Comparison of ENCODE assay signal across 8 cellular contexts in genomic region chr3:149339931-149340309, GRCh38. TPM values are rescaled to one million over a fixed set of nuclear protein-coding genes. Genes with fewer than 3 reads are reported as not detected.
A peak's percentile ranks its signal among the peaks of the same experiment; 100 is the strongest.
DNase-seq lines count a peak whose midpoint lies in the region; ATAC-seq, FAIRE-seq and TF ChIP-seq lines count a peak whose summit lies in the region.

No MANE protein-coding gene starts in this region.

- H2BK5ac ChIP-seq in trophoblast cell (ENCODE audit: low read depth, low read length, poor library complexity), result no peak overlapping the region

- no peak overlapping the region for H3K4ac ChIP-seq in trophoblast cell (ENCODE audit: low read depth, low read length)

- CTCF ChIA-PET in HEK293 (lab: Yijun Ruan, JAX), result interaction anchor here (1.0 to 1.3 kb wide), 2 partner anchors 9 to 12 kb away, joined by 3 to 5 read pairs; no protein-coding TSS in a partner anchor

- H3K4me1 ChIP-seq in HEK293 (ENCODE audit: control insufficient read depth, insufficient read depth, low read length) (no peaks in the 10 kb centered on the region), trophoblast cell (ENCODE audit: control insufficient read depth in 1 of 2, insufficient read depth in 2 of 2, low read length in 2 of 2) (peaks cover 0 to 2% of the 10 kb centered on the region in 2 experiments)

- H2BK12ac ChIP-seq in trophoblast cell (ENCODE audit: low read length), result no peak overlapping the region

- no peak overlapping the region for H3K18ac ChIP-seq in trophoblast cell (ENCODE audit: low read length)

- no peak overlapping the region for H3K23ac ChIP-seq in trophoblast cell (ENCODE audit: low read length)

- H2AK5ac ChIP-seq in trophoblast cell (ENCODE audit: low read length), result no peak overlapping the region

- H3K27me3 ChIP-seq in trophoblast cell (ENCODE audit: insufficient read depth, low read length), result no peaks in the 10 kb centered on the region

- H2AFZ ChIP-seq in trophoblast cell (ENCODE audit: insufficient read depth, low read length, poor library complexity), result no peak overlapping the region

- no peak for FAIRE-seq in D721Med (lab: Jason Lieb, UNC)

- POLR2A ChIA-PET in HEK293 (lab: Yijun Ruan, JAX), result no interaction called here

- peak overlapping the region; percentile 80 for H2BK120ac ChIP-seq in trophoblast cell (ENCODE audit: insufficient read depth, low read length, poor library complexity)

- no peak for ATAC-seq in HG02885 (IDR thresholded peaks at IDR 0.05; ENCODE audit: poor library complexity, unreplicated experiment)

- no CpG with 5 or more reads among the region's 5 CpGs for WGBS in trophoblast cell (ENCODE audit: extremely low coverage, insufficient coverage, insufficient read length)

- peak; percentile 89 to 91 for DNase-seq in SHP77 (lab: John Stamatoyannopoulos, UW)
- peak; percentile 80 for DNase-seq in fibroblast of the conjunctiva (ENCODE audit: low read depth)
- DNase-seq in trophoblast cell, result peak; percentile 95 to 98
- no peak for DNase-seq in HUDEP-2 (lab: John Stamatoyannopoulos, UW; ENCODE audit: unreplicated experiment in 76 of 76)
- DNase-seq in D721Med (ENCODE audit: insufficient read length, low spot score), result no peak
- DNase-seq in NCI-H2171 (lab: John Stamatoyannopoulos, UW), result no peak

- no peak overlapping the region for H4K12ac ChIP-seq in trophoblast cell (ENCODE audit: low read depth, low read length)

- peaks cover 4% of the 10 kb centered on the region for H3K79me1 ChIP-seq in trophoblast cell (ENCODE audit: low read length)

- H3K4me3 ChIP-seq in HEK293 (ENCODE audit: low read depth, low read length) (no peak overlapping the region), trophoblast cell (ENCODE audit: low read depth, low read length) (no peak overlapping the region)

- no peak overlapping the region for H3K9ac ChIP-seq in trophoblast cell (ENCODE audit: low read length)

- TF ChIP-seq CTCF in HEK293 (tag by site-specific recombination; IDR thresholded peaks at IDR 0.05), result no peak
- no peak for TF ChIP-seq CTCF in D721Med (IDR thresholded peaks at IDR 0.05; ENCODE audit: insufficient read depth, missing control alignments)

- H3K36me3 ChIP-seq in HEK293 (ENCODE audit: control insufficient read depth in 2 of 2, insufficient read depth in 1 of 2, low read length in 2 of 2) (no peaks in the 10 kb centered on the region), trophoblast cell (ENCODE audit: control insufficient read depth in 1 of 2, insufficient read depth in 2 of 2, low read length in 2 of 2) (no peaks in the 10 kb centered on the region)

- H4K91ac ChIP-seq in trophoblast cell (ENCODE audit: low read depth, low read length), result no peak overlapping the region

- H4K8ac ChIP-seq in trophoblast cell (ENCODE audit: low read depth, low read length), result no peak overlapping the region

- no peak overlapping the region for H3K14ac ChIP-seq in trophoblast cell (ENCODE audit: low read length)

- H3K27ac ChIP-seq in HEK293 (ENCODE audit: extremely low read depth, low read depth, low read length), result no peak overlapping the region
- H3K27ac ChIP-seq in trophoblast cell (ENCODE audit: low read depth, low read length), result peak overlapping the region; percentile 78

- H3K9me3 ChIP-seq in HEK293 (ENCODE audit: control insufficient read depth, insufficient read depth, low read depth, low read length) (no peaks in the 10 kb centered on the region), trophoblast cell (ENCODE audit: insufficient read depth, low read depth, low read length) (no peaks in the 10 kb centered on the region)

- H3K79me2 ChIP-seq in trophoblast cell (ENCODE audit: control insufficient read depth, insufficient read depth, low read length, poor library complexity), result no peaks in the 10 kb centered on the region

- no peak overlapping the region for H3K4me2 ChIP-seq in trophoblast cell (ENCODE audit: low read length)

TF ChIP-seq in HEK293, 187 proteins besides CTCF, POLR2A, EP300 and RAD21:
- TF ChIP-seq ZNF184 (tag by site-specific recombination; IDR thresholded peaks at IDR 0.05) (no peak), ZIC2 (tag by site-specific recombination; IDR thresholded peaks at IDR 0.05) (peak; percentile 37; the same call in 1 of the 2 replicates), ZNF112 (tag by site-specific recombination; IDR thresholded peaks at IDR 0.05) (no peak), ZNF366 (tag by site-specific recombination; conservative IDR thresholded peaks at IDR 0.05) (peak; percentile 62), ZNF660 (tag by site-specific recombination; IDR thresholded peaks at IDR 0.05) (no peak), GLIS1 (tag by site-specific recombination; IDR thresholded peaks at IDR 0.05) (peak; percentile 25; the same call in 1 of the 2 replicates), ZNF561 (tag by site-specific recombination; IDR thresholded peaks at IDR 0.05; ENCODE audit: borderline replicate concordance) (no peak), ZNF623 (tag by site-specific recombination; IDR thresholded peaks at IDR 0.05) (no peak)
- TF ChIP-seq, protein P1, sequence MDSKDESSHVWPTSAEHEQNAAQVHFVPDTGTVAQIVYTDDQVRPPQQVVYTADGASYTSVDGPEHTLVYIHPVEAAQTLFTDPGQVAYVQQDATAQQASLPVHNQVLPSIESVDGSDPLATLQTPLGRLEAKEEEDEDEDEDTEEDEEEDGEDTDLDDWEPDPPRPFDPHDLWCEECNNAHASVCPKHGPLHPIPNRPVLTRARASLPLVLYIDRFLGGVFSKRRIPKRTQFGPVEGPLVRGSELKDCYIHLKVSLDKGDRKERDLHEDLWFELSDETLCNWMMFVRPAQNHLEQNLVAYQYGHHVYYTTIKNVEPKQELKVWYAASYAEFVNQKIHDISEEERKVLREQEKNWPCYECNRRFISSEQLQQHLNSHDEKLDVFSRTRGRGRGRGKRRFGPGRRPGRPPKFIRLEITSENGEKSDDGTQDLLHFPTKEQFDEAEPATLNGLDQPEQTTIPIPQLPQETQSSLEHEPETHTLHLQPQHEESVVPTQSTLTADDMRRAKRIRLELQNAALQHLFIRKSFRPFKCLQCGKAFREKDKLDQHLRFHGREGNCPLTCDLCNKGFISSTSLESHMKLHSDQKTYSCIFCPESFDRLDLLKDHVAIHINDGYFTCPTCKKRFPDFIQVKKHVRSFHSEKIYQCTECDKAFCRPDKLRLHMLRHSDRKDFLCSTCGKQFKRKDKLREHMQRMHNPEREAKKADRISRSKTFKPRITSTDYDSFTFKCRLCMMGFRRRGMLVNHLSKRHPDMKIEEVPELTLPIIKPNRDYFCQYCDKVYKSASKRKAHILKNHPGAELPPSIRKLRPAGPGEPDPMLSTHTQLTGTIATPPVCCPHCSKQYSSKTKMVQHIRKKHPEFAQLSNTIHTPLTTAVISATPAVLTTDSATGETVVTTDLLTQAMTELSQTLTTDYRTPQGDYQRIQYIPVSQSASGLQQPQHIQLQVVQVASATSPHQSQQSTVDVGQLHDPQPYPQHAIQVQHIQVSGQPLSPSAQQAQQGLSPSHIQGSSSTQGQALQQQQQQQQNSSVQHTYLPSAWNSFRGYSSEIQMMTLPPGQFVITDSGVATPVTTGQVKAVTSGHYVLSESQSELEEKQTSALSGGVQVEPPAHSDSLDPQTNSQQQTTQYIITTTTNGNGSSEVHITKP (tag by site-specific recombination; IDR thresholded peaks at IDR 0.05), result 0 out of 2 replicates have a peak, but pooled peaks have one; percentile 20

RNA-seq across cellular contexts. Expression of gene TM4SF18, which starts 6.5 kb away (rescaled TPM):
- polyA plus RNA-seq in trophoblast cell (2013), result 0.17 and 0.23 TPM in 2 replicates

RNA-seq across cellular contexts. Expression of gene TM4SF1, which starts 37.5 kb away (rescaled TPM):
- polyA plus RNA-seq in trophoblast cell (2013), result 1.8 and 2.2 TPM in 2 replicates

Comparison
In these comparisons a context has a peak if more than half of its experiments do, and no peak if none do; other contexts are left out.
1. DNase-seq: peak in SHP77 (2 of 2), fibroblast of the conjunctiva (single experiment) and trophoblast cell (2 of 2); none in HUDEP-2 (0 of 76), D721Med (single experiment) and NCI-H2171 (single experiment).